ENCODE assay signal across 8 cellular contexts in the genomic region with DNA sequence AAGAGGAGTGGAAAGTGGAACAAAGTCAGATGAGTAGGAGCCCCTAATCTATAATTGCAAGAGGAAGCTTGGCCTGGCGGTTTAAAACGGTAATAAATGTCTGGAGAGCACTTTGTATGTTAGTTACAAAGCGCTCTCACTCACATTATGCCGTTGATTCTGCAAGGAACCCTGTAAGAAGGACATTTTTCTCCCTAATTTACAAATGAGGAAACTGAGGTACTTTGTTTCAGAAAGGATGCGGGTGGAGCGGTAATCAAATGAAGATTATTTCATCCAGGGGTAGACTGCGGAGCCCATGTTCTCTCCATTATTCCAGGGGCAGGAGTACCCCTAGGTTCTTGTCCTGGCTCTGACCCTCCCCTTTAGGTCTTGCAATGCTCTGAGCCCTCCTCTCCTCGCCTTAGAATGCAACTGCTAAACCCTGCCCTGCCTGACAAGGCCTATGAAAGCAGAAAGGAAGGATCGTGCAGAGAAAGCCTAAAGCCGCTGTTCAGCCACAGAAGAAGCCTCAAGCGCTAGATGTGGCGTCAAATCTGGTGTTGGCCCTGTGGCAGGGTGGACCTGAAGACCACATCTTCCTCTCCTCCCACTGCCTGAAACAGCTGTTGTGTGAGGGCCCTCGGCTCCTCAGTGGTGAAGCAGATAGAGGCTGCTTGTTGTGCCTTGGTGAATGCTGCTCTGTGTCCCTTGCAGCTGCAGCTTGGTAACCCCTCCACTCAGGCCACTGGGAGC.
A peak's percentile ranks its signal among the peaks of the same experiment; 100 is the strongest.
DNase-seq lines count a peak whose midpoint lies in the region; ATAC-seq and TF ChIP-seq lines count a peak whose summit lies in the region.

No MANE protein-coding gene starts in this region.

- H3K36me3 ChIP-seq in NT2/D1 (ENCODE audit: insufficient read depth, insufficient read length, low read length), result peaks cover 19% of the 10 kb centered on the region

- peak; percentile 36 for DNase-seq in GM10248 (ENCODE audit: extremely low spot score)
- no peak for DNase-seq in NT2/D1 (ENCODE audit: low read depth, low spot score)
- DNase-seq in coronary artery (ENCODE audit: low spot score), result no peak
- no peak for DNase-seq in nephron progenitor cell
- no peak for DNase-seq in NCI-H345 treated with DMSO at 0.1 percent for 48 hours (lab: John Stamatoyannopoulos, UW; ENCODE audit: unreplicated experiment)

- peaks cover 18% of the 10 kb centered on the region for H3K27me3 ChIP-seq in NT2/D1 (ENCODE audit: insufficient read depth, insufficient read length)

- POLR2A ChIA-PET in GM10248 (lab: Yijun Ruan, JAX), result interaction anchor here (0.7 to 1.0 kb wide), 2 partner anchors 191 to 527 kb away, joined by 3 read pairs; no protein-coding TSS in a partner anchor

- ATAC-seq in GM21526 (IDR thresholded peaks at IDR 0.05; ENCODE audit: low FRiP score, unreplicated experiment), result no peak
- no peak for ATAC-seq in HG03354 (IDR thresholded peaks at IDR 0.05; ENCODE audit: poor library complexity, severe bottlenecking, unreplicated experiment)
- no peak for ATAC-seq in GM18867 (IDR thresholded peaks at IDR 0.05; ENCODE audit: unreplicated experiment)

- peak overlapping the region in 1 of 2 donors; percentile 36 for H3K27ac ChIP-seq in coronary artery

- no peaks in the 10 kb centered on the region for H3K9me3 Mint-ChIP-seq in nephron progenitor cell

- H3K36me3 Mint-ChIP-seq in nephron progenitor cell (ENCODE audit: low read depth), result peaks cover 18% of the 10 kb centered on the region

- H3K4me3 ChIP-seq in NT2/D1 (ENCODE audit: insufficient read length, low read depth), result peak overlapping the region; percentile 81
- H3K4me3 ChIP-seq in coronary artery, result peak overlapping the region; percentile 88

- peak overlapping the region; percentile 29 for H3K9ac ChIP-seq in NT2/D1 (ENCODE audit: insufficient read length, low read depth)

- no peak overlapping the region for H3K27ac Mint-ChIP-seq in nephron progenitor cell

- TF ChIP-seq CTCF in GM10248 (IDR thresholded peaks at IDR 0.05; ENCODE audit: control extremely low read depth, extremely low read depth, low read depth, missing control alignments), result no peak
- no peak for TF ChIP-seq CTCF in coronary artery (IDR thresholded peaks at IDR 0.05)
- no peak for TF ChIP-seq CTCF in nephron progenitor cell (IDR thresholded peaks at IDR 0.05)

- peaks cover 40% of the 10 kb centered on the region for H3K4me1 Mint-ChIP-seq in nephron progenitor cell

- H3K9me3 ChIP-seq in NT2/D1 (ENCODE audit: insufficient read depth, low read length), result no peaks in the 10 kb centered on the region

- peaks cover 27% of the 10 kb centered on the region for H3K27me3 Mint-ChIP-seq in nephron progenitor cell (ENCODE audit: low read depth, poor library complexity)

- CTCF ChIA-PET in GM10248 (lab: Yijun Ruan, JAX), result interaction anchor here (0.7 to 2.9 kb wide), 5 partner anchors 11 to 48 kb away, joined by 3 to 8 read pairs (median 4); a partner anchor contains a TSS

- peaks cover 8% of the 10 kb centered on the region for H3K4me1 ChIP-seq in NT2/D1 (ENCODE audit: insufficient read depth, insufficient read length)

- peak overlapping the region; percentile 90 for H3K4me3 Mint-ChIP-seq in nephron progenitor cell
